ENCODE assay signal across 8 cellular contexts in genomic region chr14:50344116-50344775, GRCh38. TPM values are rescaled to one million over a fixed set of nuclear protein-coding genes. Genes with fewer than 3 reads are reported as not detected.
DNase-seq lines count a peak whose midpoint lies in the region; ATAC-seq, FAIRE-seq and TF ChIP-seq lines count a peak whose summit lies in the region.

No MANE protein-coding gene starts in this region.

- no peak for DNase-seq in GM18507 (ENCODE audit: extremely low spot score, insufficient read length, low read depth)
- DNase-seq in activated CD8-positive, alpha-beta memory T cell treated with anti-CD3 and anti-CD28 coated beads for 24 hours: peak; percentile 80
- DNase-seq in omental fat pad (ENCODE audit: low spot score): no peak
- DNase-seq in GM12891 (ENCODE audit: insufficient read length, low spot score): no peak
- no peak for DNase-seq in ureter (ENCODE audit: low spot score)
- no peak for DNase-seq in iPS-NIHi7 (ENCODE audit: extremely low spot score)
- no peak for DNase-seq in NCI-H2196 treated with DMSO at 0.1 percent for 48 hours (lab: John Stamatoyannopoulos, UW; ENCODE audit: unreplicated experiment)

- peak; percentile 83 for ATAC-seq in HG02852 (IDR thresholded peaks at IDR 0.05; ENCODE audit: unreplicated experiment)
- peak; percentile 58 for ATAC-seq in omental fat pad (ENCODE audit: low FRiP score)

- FAIRE-seq in GM18507 (lab: Jason Lieb, UNC) (peak; percentile 36), GM12891 (lab: Jason Lieb, UNC) (no peak)

- no peak for TF ChIP-seq CTCF in omental fat pad (IDR thresholded peaks at IDR 0.05)

- TF ChIP-seq POLR2A in GM12891 (IDR thresholded peaks at IDR 0.05; ENCODE audit: low read depth, low read length): no peak

TF ChIP-seq in GM12891, 5 proteins besides CTCF, POLR2A, EP300 and RAD21:
- TF ChIP-seq PAX5 (IDR thresholded peaks at IDR 0.05; ENCODE audit: insufficient read depth, low read length, severe bottlenecking) (no peak), TAF1 (IDR thresholded peaks at IDR 0.05; ENCODE audit: low read depth, low read length) (no peak), POU2F2 (IDR thresholded peaks at IDR 0.05; ENCODE audit: low read depth, low read length) (no peak), SPI1 (IDR thresholded peaks at IDR 0.05; ENCODE audit: low read depth, low read length) (no peak), POLR2AphosphoS5 (IDR thresholded peaks at IDR 0.05; ENCODE audit: low read depth, low read length) (no peak)
TF ChIP-seq in GM12891: peak in this region for 0.

RNA-seq across cellular contexts. Expression of gene DMAC2L, which starts 32.1 kb away (rescaled TPM):
- total RNA-seq in omental fat pad (10 to 100 TPM; 16.5 to 19.1 (median 17.4) TPM), ureter (31.0 TPM)
- 18.4 TPM for polyA plus RNA-seq in GM12891 (2012; ENCODE audit: low read depth, missing spikeins)

RNA-seq across cellular contexts. Expression of gene L2HGDH, which starts 32.2 kb away (rescaled TPM):
- 1 to 10 TPM; 2.3 to 6.2 (median 4.5) TPM for total RNA-seq in omental fat pad
- polyA plus RNA-seq in GM12891 (2012; ENCODE audit: low read depth, missing spikeins): 7.6 TPM
- total RNA-seq in ureter: 7.8 TPM

RNA-seq across cellular contexts. Expression of gene CDKL1, which starts 52.4 kb away (rescaled TPM):
- 10 to 100 TPM; 27.7 to 44.3 (median 36.7) TPM for total RNA-seq in omental fat pad
- polyA plus RNA-seq in GM12891 (2012; ENCODE audit: low read depth, missing spikeins): 5.6 TPM
- total RNA-seq in ureter: 34.3 TPM
